Comparison of ENCODE assay signal across 16 cellular contexts in genomic region chr2:234202601-234203000, GRCh38.
DNase-seq lines count a peak whose midpoint lies in the region; ATAC-seq, FAIRE-seq and TF ChIP-seq lines count a peak whose summit lies in the region.
"Had no signal": no experiment of that assay in that cellular context is flagged by ENCODE, and none has a peak within 500 bp of the region (broad histone marks: within the 10 kb centered on the region; RNA-seq: fewer than 3 reads in every experiment).

No MANE protein-coding gene starts in this region.

- H2AFZ ChIP-seq in HCT116 (ENCODE audit: low read depth, low read length, poor library complexity, severe bottlenecking) (no peak overlapping the region), osteoblast (ENCODE audit: low read length) (no peak overlapping the region)

- TF ChIP-seq CTCF in HCT116 (IDR thresholded peaks at IDR 0.05 in 2 of 3, conservative IDR thresholded peaks at IDR 0.05 in 1 of 3; ENCODE audit: borderline replicate concordance in 1 of 3, insufficient read depth in 1 of 3, low read depth in 2 of 3, low read length in 2 of 3) (no peak), osteoblast (IDR thresholded peaks at IDR 0.05; ENCODE audit: extremely low read depth, low read depth, low read length) (no peak), BE2C (IDR thresholded peaks at IDR 0.05; ENCODE audit: low read depth, low read length) (no peak)

- no peaks in the 10 kb centered on the region for H3K79me2 ChIP-seq in HCT116 (ENCODE audit: insufficient read depth, low read length)
- H3K79me2 ChIP-seq in osteoblast (ENCODE audit: insufficient read depth, low read length) = no peaks in the 10 kb centered on the region

- DNase-seq in HCT116 (ENCODE audit: low read depth, low spot score) (no peak), RCC 7860 (ENCODE audit: low spot score) (no peak), epithelial cell of prostate (ENCODE audit: low read depth, low spot score) (no peak), osteoblast (ENCODE audit: insufficient read length, low spot score, missing footprints) (no peak), BE2C (no peak), CD1c-positive myeloid dendritic cell (ENCODE audit: extremely low spot score) (no peak), NK-92 (lab: John Stamatoyannopoulos, UW; ENCODE audit: unreplicated experiment) (no peak)
- DNase-seq: CD8-positive, alpha-beta T cell; DND-41; GDM1; GOT3; NCI-H1930; NCI-H510A; NCI-H82 had no signal

- TF ChIP-seq POLR2A in HCT116 (IDR thresholded peaks at IDR 0.05; ENCODE audit: borderline replicate concordance, extremely low read depth, insufficient read depth, insufficient read length) = no peak

- H3K9ac ChIP-seq in HCT116 (ENCODE audit: low read length) = peak overlapping the region; percentile 41

- H4K20me1 ChIP-seq in HCT116 (ENCODE audit: insufficient read depth) (no peaks in the 10 kb centered on the region), osteoblast (ENCODE audit: insufficient read depth, low read length) (no peaks in the 10 kb centered on the region)

- POLR2A ChIA-PET in HCT116 (lab: Charles Lee) = interaction anchor here (0.8 to 1.2 kb wide), 2 partner anchors 9 to 11 kb away, joined by 4 read pairs; no protein-coding TSS in a partner anchor

- intact Hi-C loops in HCT116 (cut with micrococcal nuclease) = no loop called here

- H3K4me1 ChIP-seq in HCT116 (ENCODE audit: control insufficient read depth in 1 of 2, insufficient read depth in 2 of 2, low read length in 2 of 2) = peaks cover 12 to 31% of the 10 kb centered on the region in 2 experiments
- peaks cover 13% of the 10 kb centered on the region for H3K4me1 ChIP-seq in osteoblast (ENCODE audit: insufficient read depth, low read length)
- H3K4me1 ChIP-seq in BE2C = no peaks in the 10 kb centered on the region

- H3K4me3 ChIP-seq in HCT116 (replicated peaks in 1 of 2; ENCODE audit: low read depth in 1 of 2, low read length in 2 of 2) (peak overlapping the region in 1 of 2 experiments; percentile 19; a peak in 3 of 4 replicates), osteoblast (ENCODE audit: insufficient read depth, low read length) (peak overlapping the region; percentile 35), BE2C (ENCODE audit: low read depth, low read length) (no peak overlapping the region)
- H3K4me3 ChIP-seq: SK-N-MC had no signal

- ATAC-seq in HCT116 = peak; percentile 18
- no peak for ATAC-seq in GM19351 (IDR thresholded peaks at IDR 0.05; ENCODE audit: unreplicated experiment)
- ATAC-seq: CD8-positive, alpha-beta T cell had no signal

- RAD21 ChIA-PET in HCT116 (lab: Charles Lee; ENCODE audit: low non-redundant PET in 1 of 2, low total read pairs in 2 of 2, uncharacterized antibody in 2 of 2, unreplicated experiment in 2 of 2) = interaction anchor here in 1 of 2 experiments (0.6 kb wide), 2 partner anchors 25 to 67 kb away, joined by 3 to 4 read pairs; no protein-coding TSS in a partner anchor

- H3K4me2 ChIP-seq in HCT116 (ENCODE audit: low read length) (peak overlapping the region; percentile 69), osteoblast (ENCODE audit: insufficient read depth, low read length) (peak overlapping the region; percentile 80)

- H3K36me3 ChIP-seq in HCT116 (ENCODE audit: control insufficient read depth in 1 of 2, insufficient read depth in 2 of 2, low read length in 2 of 2) (no peaks in the 10 kb centered on the region), osteoblast (ENCODE audit: insufficient read depth, low read length) (no peaks in the 10 kb centered on the region), BE2C (no peaks in the 10 kb centered on the region)

- H3K9me2 ChIP-seq in HCT116 (ENCODE audit: insufficient read depth) = no peaks in the 10 kb centered on the region

- H3K27ac ChIP-seq in HCT116 (ENCODE audit: low read depth, low read length) = peak overlapping the region; percentile 57; the same call in 1 of the 2 replicates
- H3K27ac ChIP-seq in epithelial cell of prostate = peak overlapping the region; percentile 91
- H3K27ac ChIP-seq in osteoblast (ENCODE audit: low read depth, low read length) = peak overlapping the region; percentile 62
- H3K27ac ChIP-seq: SK-N-MC had no signal

- FAIRE-seq in RCC 7860 (lab: Jason Lieb, UNC) = peak; percentile 40

- BruUV-seq in HCT116 (replicated peaks; lab: Mats Ljungman, UMichigan) = no TSS peak

- TF ChIP-seq RAD21 in HCT116 (IDR thresholded peaks at IDR 0.05; ENCODE audit: low read depth) = no peak

- H3K9me3 ChIP-seq in HCT116 (ENCODE audit: control insufficient read depth in 1 of 2, insufficient read depth in 1 of 2, low read depth in 1 of 2, low read length in 2 of 2) = no peaks in the 10 kb centered on the region; a peak in 1 of 4 replicates
- H3K9me3 ChIP-seq in osteoblast (ENCODE audit: low read depth, low read length) = no peaks in the 10 kb centered on the region
- no peaks in the 10 kb centered on the region for H3K9me3 ChIP-seq in BE2C

- H3K27me3 ChIP-seq in HCT116 (ENCODE audit: insufficient read depth, low read length) = peaks cover 42% of the 10 kb centered on the region; the same call in 1 of the 2 replicates
- peaks cover 5% of the 10 kb centered on the region for H3K27me3 ChIP-seq in osteoblast (ENCODE audit: insufficient read depth, low read length)
- H3K27me3 ChIP-seq in BE2C = no peaks in the 10 kb centered on the region

- CTCF ChIA-PET in HCT116 (lab: Charles Lee) = no interaction called here

TF ChIP-seq in HCT116, 20 proteins besides CTCF, POLR2A, EP300 and RAD21:
- TF ChIP-seq, protein P1, sequence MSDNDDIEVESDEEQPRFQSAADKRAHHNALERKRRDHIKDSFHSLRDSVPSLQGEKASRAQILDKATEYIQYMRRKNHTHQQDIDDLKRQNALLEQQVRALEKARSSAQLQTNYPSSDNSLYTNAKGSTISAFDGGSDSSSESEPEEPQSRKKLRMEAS (IDR thresholded peaks at IDR 0.05) = no peak
- TF ChIP-seq CBX3 (IDR thresholded peaks at IDR 0.05; ENCODE audit: low read depth) = no peak
- TF ChIP-seq FOSL1 (IDR thresholded peaks at IDR 0.05; ENCODE audit: low read depth) = no peak
- no peak for TF ChIP-seq SP1 (IDR thresholded peaks at IDR 0.05; ENCODE audit: low read depth)
- no peak for TF ChIP-seq POLR2AphosphoS5 (IDR thresholded peaks at IDR 0.05; ENCODE audit: low read depth, low read length)
- no peak for TF ChIP-seq ELF1 (IDR thresholded peaks at IDR 0.05; ENCODE audit: borderline replicate concordance, low read depth)
- no peak for TF ChIP-seq EZH2 (IDR thresholded peaks at IDR 0.05)
- no peak for TF ChIP-seq CEBPB (IDR thresholded peaks at IDR 0.05; ENCODE audit: low read depth)
- TF ChIP-seq, protein P2, sequence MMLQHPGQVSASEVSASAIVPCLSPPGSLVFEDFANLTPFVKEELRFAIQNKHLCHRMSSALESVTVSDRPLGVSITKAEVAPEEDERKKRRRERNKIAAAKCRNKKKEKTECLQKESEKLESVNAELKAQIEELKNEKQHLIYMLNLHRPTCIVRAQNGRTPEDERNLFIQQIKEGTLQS (IDR thresholded peaks at IDR 0.05) = no peak
- TF ChIP-seq EGR1 (IDR thresholded peaks at IDR 0.05; ENCODE audit: low read depth) = no peak
- no peak for TF ChIP-seq SIN3A (IDR thresholded peaks at IDR 0.05; ENCODE audit: low read depth)
- TF ChIP-seq JUND (IDR thresholded peaks at IDR 0.05) = no peak
- TF ChIP-seq ZBTB33 (IDR thresholded peaks at IDR 0.05; ENCODE audit: extremely low read depth, insufficient replicate concordance, low read length) = no peak
